ENCODE assay signal across 1 cellular context in the genomic region with DNA sequence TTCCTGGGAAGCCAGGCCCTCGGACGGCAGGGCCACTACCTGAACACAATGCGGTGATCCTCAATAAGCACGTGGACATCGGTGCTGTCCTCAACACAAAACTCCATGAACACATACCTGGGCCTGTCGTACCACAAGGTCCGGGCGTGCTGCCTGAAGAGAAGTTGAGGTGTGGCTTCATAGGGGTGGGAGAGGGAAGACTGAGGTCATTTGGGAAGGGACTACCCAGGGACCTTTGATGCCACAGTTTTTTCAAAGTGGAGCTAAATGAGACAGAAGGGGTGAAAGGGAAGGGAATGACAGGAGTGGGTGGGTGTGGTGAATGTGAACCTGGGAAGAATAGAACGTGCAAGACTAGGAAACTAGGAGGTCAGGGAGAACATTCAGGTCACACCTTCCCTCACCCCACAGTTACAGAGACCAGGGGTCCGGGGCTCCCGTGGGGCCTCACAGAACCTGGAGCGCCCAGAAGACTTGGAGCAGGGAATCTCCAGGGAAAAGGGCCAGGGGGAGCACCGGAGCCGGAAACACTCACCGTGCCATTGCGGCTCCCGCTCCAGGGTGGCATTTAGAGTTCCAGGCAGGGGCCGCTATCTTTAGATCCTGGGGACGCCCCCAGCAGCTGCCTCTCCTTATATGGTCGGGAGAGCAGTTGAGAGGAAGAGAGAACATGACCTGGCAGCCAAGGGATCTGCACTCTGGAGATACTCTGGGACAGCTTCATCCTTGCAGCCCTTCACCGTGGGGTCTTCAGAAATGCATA.
TF ChIP-seq lines count a peak whose summit lies in the region.

PTGES3L (minus strand) TSS at position 570 of the 763 bp plus-strand sequence; CDS start at position 543, 27 bp downstream.

TF ChIP-seq in HepG2, 621 proteins besides CTCF, POLR2A, EP300 and RAD21 (continued from another document and continues in another):
- TF ChIP-seq STAT6 (CRISPR knock-in tag; IDR thresholded peaks at IDR 0.05; ENCODE audit: borderline replicate concordance) (no peak), ZFP90 (CRISPR knock-in tag; IDR thresholded peaks at IDR 0.05; ENCODE audit: borderline replicate concordance) (peak; percentile 81; the same call in 1 of the 2 replicates), GZF1 (CRISPR knock-in tag; IDR thresholded peaks at IDR 0.05) (no peak), MAFF (IDR thresholded peaks at IDR 0.05; ENCODE audit: low read depth, low read length) (no peak), TOPORS (CRISPR knock-in tag; IDR thresholded peaks at IDR 0.05) (no peak), HNF1A (IDR thresholded peaks at IDR 0.05; ENCODE audit: low read depth) (no peak), HNF1A (CRISPR knock-in tag; IDR thresholded peaks at IDR 0.05; ENCODE audit: borderline replicate concordance) (peak; percentile 36; the same call in 1 of the 2 replicates), KLF6 (CRISPR knock-in tag; IDR thresholded peaks at IDR 0.05) (no peak), ZNF234 (CRISPR knock-in tag; conservative IDR thresholded peaks at IDR 0.05) (no peak), ZBTB21 (CRISPR knock-in tag; IDR thresholded peaks at IDR 0.05) (no peak), YY1 (IDR thresholded peaks at IDR 0.05; ENCODE audit: insufficient read depth, insufficient replicate concordance, low read depth, low read length) (no peak), TBX3 (IDR thresholded peaks at IDR 0.05; ENCODE audit: borderline replicate concordance) (no peak), BATF2 (CRISPR knock-in tag; IDR thresholded peaks at IDR 0.05) (no peak), ZNF296 (CRISPR knock-in tag; conservative IDR thresholded peaks at IDR 0.05) (no peak), ZNF225 (CRISPR knock-in tag; IDR thresholded peaks at IDR 0.05) (no peak), SUZ12 (IDR thresholded peaks at IDR 0.05; ENCODE audit: low read depth, low read length) (no peak), NFRKB (IDR thresholded peaks at IDR 0.05) (no peak), ZNF720 (CRISPR knock-in tag; IDR thresholded peaks at IDR 0.05) (no peak), ELF4 (CRISPR knock-in tag; IDR thresholded peaks at IDR 0.05; ENCODE audit: borderline replicate concordance) (no peak), ZNF749 (CRISPR knock-in tag; IDR thresholded peaks at IDR 0.05; ENCODE audit: borderline replicate concordance) (no peak), JUN (CRISPR knock-in tag; IDR thresholded peaks at IDR 0.05) (no peak), ZNF138 (CRISPR knock-in tag; IDR thresholded peaks at IDR 0.05; ENCODE audit: low read depth) (no peak), ZNF878 (CRISPR knock-in tag; IDR thresholded peaks at IDR 0.05) (no peak), LCORL (IDR thresholded peaks at IDR 0.05) (no peak), LCORL (CRISPR knock-in tag; IDR thresholded peaks at IDR 0.05) (peak; percentile 84), GABPB1 (CRISPR knock-in tag; IDR thresholded peaks at IDR 0.05) (no peak), NCOA1 (CRISPR knock-in tag; IDR thresholded peaks at IDR 0.05) (no peak; the same call in none of the 2 replicates), DZIP1 (CRISPR knock-in tag; IDR thresholded peaks at IDR 0.05) (peak; percentile 73; the same call in 1 of the 2 replicates), ZNF276 (CRISPR knock-in tag; IDR thresholded peaks at IDR 0.05; ENCODE audit: low read depth) (no peak; the same call in 1 of the 2 replicates), HNF1B (CRISPR knock-in tag; IDR thresholded peaks at IDR 0.05) (peak; percentile 2; the same call in 1 of the 2 replicates), IKZF4 (CRISPR knock-in tag; IDR thresholded peaks at IDR 0.05; ENCODE audit: borderline replicate concordance, low read depth, not compliant biosample characterization) (peak; percentile 27), ZNF703 (CRISPR knock-in tag; IDR thresholded peaks at IDR 0.05; ENCODE audit: borderline replicate concordance) (no peak), ATM (IDR thresholded peaks at IDR 0.05; ENCODE audit: borderline replicate concordance) (no peak), PRPF4 (IDR thresholded peaks at IDR 0.05; ENCODE audit: low read depth, low read length, poor library complexity, severe bottlenecking) (peak; percentile 40), RORA (CRISPR knock-in tag; IDR thresholded peaks at IDR 0.05) (no peak), BCL3 (CRISPR knock-in tag; IDR thresholded peaks at IDR 0.05) (no peak), HOXA9 (CRISPR knock-in tag; IDR thresholded peaks at IDR 0.05; ENCODE audit: borderline replicate concordance) (no peak), HES4 (CRISPR knock-in tag; IDR thresholded peaks at IDR 0.05; ENCODE audit: borderline replicate concordance) (no peak)
- TF ChIP-seq, protein P1, sequence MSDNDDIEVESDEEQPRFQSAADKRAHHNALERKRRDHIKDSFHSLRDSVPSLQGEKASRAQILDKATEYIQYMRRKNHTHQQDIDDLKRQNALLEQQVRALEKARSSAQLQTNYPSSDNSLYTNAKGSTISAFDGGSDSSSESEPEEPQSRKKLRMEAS (IDR thresholded peaks at IDR 0.05): peak; percentile 27; the same call in 1 of the 2 replicates
- TF ChIP-seq, protein P2, sequence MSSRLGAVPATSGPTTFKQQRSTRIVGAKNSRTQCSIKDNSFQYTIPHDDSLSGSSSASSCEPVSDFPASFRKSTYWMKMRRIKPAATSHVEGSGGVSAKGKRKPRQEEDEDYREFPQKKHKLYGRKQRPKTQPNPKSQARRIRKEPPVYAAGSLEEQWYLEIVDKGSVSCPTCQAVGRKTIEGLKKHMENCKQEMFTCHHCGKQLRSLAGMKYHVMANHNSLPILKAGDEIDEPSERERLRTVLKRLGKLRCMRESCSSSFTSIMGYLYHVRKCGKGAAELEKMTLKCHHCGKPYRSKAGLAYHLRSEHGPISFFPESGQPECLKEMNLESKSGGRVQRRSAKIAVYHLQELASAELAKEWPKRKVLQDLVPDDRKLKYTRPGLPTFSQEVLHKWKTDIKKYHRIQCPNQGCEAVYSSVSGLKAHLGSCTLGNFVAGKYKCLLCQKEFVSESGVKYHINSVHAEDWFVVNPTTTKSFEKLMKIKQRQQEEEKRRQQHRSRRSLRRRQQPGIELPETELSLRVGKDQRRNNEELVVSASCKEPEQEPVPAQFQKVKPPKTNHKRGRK (CRISPR knock-in tag; IDR thresholded peaks at IDR 0.05): no peak
- TF ChIP-seq, protein P3, sequence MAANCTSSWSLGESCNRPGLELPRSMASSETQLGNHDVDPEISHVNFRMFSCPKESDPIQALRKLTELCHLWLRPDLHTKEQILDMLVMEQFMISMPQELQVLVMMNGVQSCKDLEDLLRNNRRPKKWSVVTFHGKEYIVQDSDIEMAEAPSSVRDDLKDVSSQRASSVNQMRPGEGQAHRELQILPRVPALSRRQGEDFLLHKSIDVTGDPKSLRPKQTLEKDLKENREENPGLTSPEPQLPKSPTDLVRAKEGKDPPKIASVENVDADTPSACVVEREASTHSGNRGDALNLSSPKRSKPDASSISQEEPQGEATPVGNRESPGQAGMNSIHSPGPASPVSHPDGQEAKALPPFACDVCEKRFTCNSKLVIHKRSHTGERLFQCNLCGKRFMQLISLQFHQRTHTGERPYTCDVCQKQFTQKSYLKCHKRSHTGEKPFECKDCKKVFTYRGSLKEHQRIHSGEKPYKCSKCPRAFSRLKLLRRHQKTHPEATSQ (CRISPR knock-in tag; IDR thresholded peaks at IDR 0.05; ENCODE audit: borderline replicate concordance): no peak
